ENCODE assay signal across 1 cellular context in genomic region chr10:13102002-13102794, GRCh38.
TF ChIP-seq lines count a peak whose summit lies in the region.

No MANE protein-coding gene starts in this region.

TF ChIP-seq in HepG2, 621 proteins besides CTCF, POLR2A, EP300 and RAD21 (continued from another document and continues in another):
- TF ChIP-seq E2F2 (CRISPR knock-in tag; IDR thresholded peaks at IDR 0.05; ENCODE audit: borderline replicate concordance) (no peak), ZFP90 (CRISPR knock-in tag; IDR thresholded peaks at IDR 0.05; ENCODE audit: borderline replicate concordance) (no peak), ISL2 (CRISPR knock-in tag; IDR thresholded peaks at IDR 0.05) (no peak), ZBTB46 (CRISPR knock-in tag; IDR thresholded peaks at IDR 0.05; ENCODE audit: borderline replicate concordance) (no peak), ZSCAN12 (CRISPR knock-in tag; IDR thresholded peaks at IDR 0.05) (no peak), ATAD3A (CRISPR knock-in tag; IDR thresholded peaks at IDR 0.05) (no peak), ZBTB2 (CRISPR knock-in tag; IDR thresholded peaks at IDR 0.05; ENCODE audit: low read depth) (no peak), ZNF781 (CRISPR knock-in tag; IDR thresholded peaks at IDR 0.05; ENCODE audit: borderline replicate concordance, not compliant biosample characterization) (no peak), ZNF510 (CRISPR knock-in tag; IDR thresholded peaks at IDR 0.05; ENCODE audit: low read depth) (no peak), KDM5B (CRISPR knock-in tag; IDR thresholded peaks at IDR 0.05; ENCODE audit: borderline replicate concordance) (no peak), SYNCRIP (IDR thresholded peaks at IDR 0.05; ENCODE audit: insufficient read depth, low read depth, low read length) (no peak), ZNF710 (CRISPR knock-in tag; IDR thresholded peaks at IDR 0.05; ENCODE audit: borderline replicate concordance) (no peak), HMG20A (CRISPR knock-in tag; IDR thresholded peaks at IDR 0.05; ENCODE audit: borderline replicate concordance) (0 out of 2 replicates have a peak, but pooled peaks have one; percentile 33), BCL3 (CRISPR knock-in tag; IDR thresholded peaks at IDR 0.05) (no peak), ZNF343 (CRISPR knock-in tag; IDR thresholded peaks at IDR 0.05) (no peak), ATF7 (IDR thresholded peaks at IDR 0.05) (peak; percentile 58), ATF7 (CRISPR knock-in tag; IDR thresholded peaks at IDR 0.05) (no peak), ZNF160 (CRISPR knock-in tag; IDR thresholded peaks at IDR 0.05) (no peak), ZFX (CRISPR knock-in tag; IDR thresholded peaks at IDR 0.05; ENCODE audit: low read depth) (peak; percentile 75), MYC (CRISPR knock-in tag; IDR thresholded peaks at IDR 0.05; ENCODE audit: borderline replicate concordance) (no peak), ZBED4 (CRISPR knock-in tag; IDR thresholded peaks at IDR 0.05; ENCODE audit: borderline replicate concordance) (0 out of 2 replicates have a peak, but pooled peaks have one; percentile 38), ZNF274 (CRISPR knock-in tag; IDR thresholded peaks at IDR 0.05) (no peak), PPARG (CRISPR knock-in tag; conservative IDR thresholded peaks at IDR 0.05) (peak; percentile 77), ZNF512 (CRISPR knock-in tag; IDR thresholded peaks at IDR 0.05) (no peak), MTERF4 (CRISPR knock-in tag; IDR thresholded peaks at IDR 0.05) (no peak), FOXC1 (CRISPR knock-in tag; IDR thresholded peaks at IDR 0.05; ENCODE audit: borderline replicate concordance) (no peak), ATM (IDR thresholded peaks at IDR 0.05; ENCODE audit: borderline replicate concordance) (no peak), RARG (CRISPR knock-in tag; IDR thresholded peaks at IDR 0.05; ENCODE audit: low read depth) (no peak), PHF5A (CRISPR knock-in tag; IDR thresholded peaks at IDR 0.05; ENCODE audit: low read depth, unreplicated experiment) (no peak), FOXA3 (CRISPR knock-in tag; IDR thresholded peaks at IDR 0.05) (no peak), ZNF75D (CRISPR knock-in tag; IDR thresholded peaks at IDR 0.05; ENCODE audit: borderline replicate concordance) (no peak), MZF1 (CRISPR knock-in tag; IDR thresholded peaks at IDR 0.05; ENCODE audit: borderline replicate concordance) (no peak), JUN (CRISPR knock-in tag; IDR thresholded peaks at IDR 0.05) (no peak), ESRRA (CRISPR knock-in tag; IDR thresholded peaks at IDR 0.05; ENCODE audit: low read depth) (peak; percentile 44; the same call in 1 of the 2 replicates), ZNF230 (CRISPR knock-in tag; IDR thresholded peaks at IDR 0.05) (no peak), ZNF431 (CRISPR knock-in tag; IDR thresholded peaks at IDR 0.05; ENCODE audit: borderline replicate concordance, low read depth) (no peak), TBL1XR1 (IDR thresholded peaks at IDR 0.05; ENCODE audit: borderline replicate concordance, low read length, partially characterized antibody) (no peak), ZNF296 (CRISPR knock-in tag; conservative IDR thresholded peaks at IDR 0.05) (no peak), ZNF549 (CRISPR knock-in tag; IDR thresholded peaks at IDR 0.05) (no peak), HOXA3 (CRISPR knock-in tag; IDR thresholded peaks at IDR 0.05) (peak; percentile 28; the same call in 1 of the 2 replicates), ATF5 (CRISPR knock-in tag; IDR thresholded peaks at IDR 0.05; ENCODE audit: low read depth) (no peak), ZNF678 (CRISPR knock-in tag; IDR thresholded peaks at IDR 0.05) (no peak), ZNF770 (CRISPR knock-in tag; IDR thresholded peaks at IDR 0.05) (no peak), ZNF616 (CRISPR knock-in tag; IDR thresholded peaks at IDR 0.05; ENCODE audit: low read depth) (no peak), ZMYM3 (CRISPR knock-in tag; IDR thresholded peaks at IDR 0.05) (peak; percentile 37; the same call in 1 of the 2 replicates), NFATC3 (CRISPR knock-in tag; IDR thresholded peaks at IDR 0.05) (no peak), JARID2 (CRISPR knock-in tag; IDR thresholded peaks at IDR 0.05; ENCODE audit: insufficient replicate concordance) (no peak), SOX5 (CRISPR knock-in tag; IDR thresholded peaks at IDR 0.05; ENCODE audit: borderline replicate concordance) (peak; percentile 48; the same call in 1 of the 2 replicates), ZNF441 (CRISPR knock-in tag; IDR thresholded peaks at IDR 0.05; ENCODE audit: borderline replicate concordance) (no peak)
